Comparison of ENCODE assay signal across 2 cellular contexts in the genomic region with DNA sequence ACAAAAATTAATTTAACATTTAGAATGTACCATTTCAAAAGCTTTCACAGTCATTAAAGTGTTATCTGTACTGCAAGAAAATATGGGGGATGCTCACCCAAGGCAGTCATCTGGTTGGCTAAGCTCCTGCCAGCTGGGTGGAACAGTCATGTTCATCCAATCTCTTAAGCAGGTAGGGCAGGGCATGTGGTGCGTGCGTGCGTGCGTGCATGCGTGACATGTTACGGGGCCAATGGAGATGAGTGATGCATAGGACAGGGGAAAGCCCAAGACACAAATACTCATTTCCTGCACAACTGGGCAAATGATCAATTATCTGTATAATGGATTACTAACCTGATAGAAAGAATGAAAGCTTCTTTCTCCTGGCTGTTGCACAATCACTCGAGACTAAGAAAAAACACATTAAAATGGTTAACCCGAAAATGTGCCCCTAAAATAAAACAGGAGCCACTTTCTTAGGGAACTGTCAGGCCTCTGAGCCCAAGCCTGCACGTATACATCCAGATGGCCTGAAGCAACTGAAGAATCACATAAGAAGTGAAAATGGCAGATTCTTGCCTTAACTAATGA.
TF ChIP-seq lines count a peak whose summit lies in the region.

No MANE protein-coding gene starts in this region.

TF ChIP-seq in IMR-90, 13 proteins besides CTCF, POLR2A, EP300 and RAD21:
- peak; percentile 55 for TF ChIP-seq CEBPB (IDR thresholded peaks at IDR 0.05; ENCODE audit: low read depth, low read length)
- TF ChIP-seq FOS (IDR thresholded peaks at IDR 0.05; ENCODE audit: low read depth, low read length), result no peak
- TF ChIP-seq, protein P1, sequence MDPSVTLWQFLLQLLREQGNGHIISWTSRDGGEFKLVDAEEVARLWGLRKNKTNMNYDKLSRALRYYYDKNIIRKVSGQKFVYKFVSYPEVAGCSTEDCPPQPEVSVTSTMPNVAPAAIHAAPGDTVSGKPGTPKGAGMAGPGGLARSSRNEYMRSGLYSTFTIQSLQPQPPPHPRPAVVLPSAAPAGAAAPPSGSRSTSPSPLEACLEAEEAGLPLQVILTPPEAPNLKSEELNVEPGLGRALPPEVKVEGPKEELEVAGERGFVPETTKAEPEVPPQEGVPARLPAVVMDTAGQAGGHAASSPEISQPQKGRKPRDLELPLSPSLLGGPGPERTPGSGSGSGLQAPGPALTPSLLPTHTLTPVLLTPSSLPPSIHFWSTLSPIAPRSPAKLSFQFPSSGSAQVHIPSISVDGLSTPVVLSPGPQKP (IDR thresholded peaks at IDR 0.05; ENCODE audit: borderline replicate concordance, low read depth, low read length), result no peak
- no peak for TF ChIP-seq RCOR1 (IDR thresholded peaks at IDR 0.05; ENCODE audit: insufficient replicate concordance, low read length)
- no peak for TF ChIP-seq MXI1 (IDR thresholded peaks at IDR 0.05; ENCODE audit: borderline replicate concordance, low read depth, low read length)

TF ChIP-seq in K562, 482 proteins besides CTCF, POLR2A, EP300 and RAD21:
- TF ChIP-seq CBX3 (IDR thresholded peaks at IDR 0.05; ENCODE audit: borderline replicate concordance in 1 of 2, low read length in 2 of 2) (no peak), CEBPG (CRISPR knock-in tag; IDR thresholded peaks at IDR 0.05) (no peak), CEBPG (tag; conservative IDR thresholded peaks at IDR 0.05 in 1 of 2, IDR thresholded peaks at IDR 0.05 in 1 of 2) (peak in 1 of 2 experiments; percentile 20; a peak in 1 of 4 replicates), CEBPB (tag; IDR thresholded peaks at IDR 0.05) (peak; percentile 47)
